Comparison of ENCODE assay signal across 8 cellular contexts in the genomic region with DNA sequence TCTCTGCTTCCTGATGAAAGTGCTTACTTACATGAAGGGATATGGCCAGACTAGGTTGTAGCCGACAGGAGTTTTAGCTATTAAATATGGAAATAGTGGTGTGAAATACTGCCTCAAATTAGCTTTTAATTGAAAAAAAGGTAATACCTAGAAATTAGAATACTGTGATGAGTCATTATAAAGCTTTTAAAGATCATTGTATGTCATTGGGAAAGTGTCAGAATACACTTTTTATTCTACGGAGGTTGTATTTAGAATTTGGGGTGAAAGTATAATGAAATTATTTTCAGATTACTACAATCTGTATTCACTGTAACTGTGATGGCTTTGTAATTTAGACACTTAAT. TPM values are rescaled to one million over a fixed set of nuclear protein-coding genes. Genes with fewer than 3 reads are reported as not detected.
DNase-seq lines count a peak whose midpoint lies in the region; ATAC-seq and TF ChIP-seq lines count a peak whose summit lies in the region.

No MANE protein-coding gene starts in this region.

- DNase-seq in AG04449 (ENCODE audit: low read depth, low spot score) (no peak), nucleus accumbens (lab: John Stamatoyannopoulos, UW) (no peak), RKO (ENCODE audit: low spot score) (no peak), GM13976 (ENCODE audit: low spot score) (no peak)
- DNase-seq in Jurkat, Clone E6-1 (ENCODE audit: low read depth, low spot score), result no peak
- DNase-seq in central memory CD8-positive, alpha-beta T cell (ENCODE audit: low spot score in 2 of 2), result no peak
- DNase-seq in naive thymus-derived CD4-positive, alpha-beta T cell, result no peak

- no peak overlapping the region for H3K27ac ChIP-seq in naive thymus-derived CD4-positive, alpha-beta T cell (ENCODE audit: low read depth, low read length)

- in situ Hi-C loops in GM13976 (cut with MboI; ENCODE audit: low sequenced_read_pairs, unreplicated experiment), result no loop called here

- H3K4me1 Mint-ChIP-seq in central memory CD8-positive, alpha-beta T cell, result peaks cover 30% of the 10 kb centered on the region
- peaks cover 21 to 51% (median 42%) of the 10 kb centered on the region in 7 donors for H3K4me1 Mint-ChIP-seq in naive thymus-derived CD4-positive, alpha-beta T cell

- no peaks in the 10 kb centered on the region for H3K27me3 Mint-ChIP-seq in central memory CD8-positive, alpha-beta T cell
- H3K27me3 Mint-ChIP-seq in naive thymus-derived CD4-positive, alpha-beta T cell, result no peaks in the 10 kb centered on the region

- H3K4me1 ChIP-seq in naive thymus-derived CD4-positive, alpha-beta T cell (ENCODE audit: control insufficient read depth in 2 of 2, insufficient read depth in 2 of 2, low read length in 2 of 2), result peaks cover 10 to 16% of the 10 kb centered on the region in 2 donors

- no peak for TF ChIP-seq CTCF in AG04449 (IDR thresholded peaks at IDR 0.05; ENCODE audit: insufficient read depth, low read length, missing control alignments)
- no peak for TF ChIP-seq CTCF in GM13976 (IDR thresholded peaks at IDR 0.05; ENCODE audit: borderline replicate concordance, control extremely low read depth, extremely low read depth, insufficient read depth, missing control alignments)

- POLR2A ChIA-PET in AG04449 (lab: Yijun Ruan, JAX), result no interaction called here
- POLR2A ChIA-PET in naive thymus-derived CD4-positive, alpha-beta T cell (lab: Charles Lee), result interaction anchor here (1.2 to 2.5 kb wide), 3 partner anchors 24 to 61 kb away, joined by 3 to 35 read pairs (median 4); partner anchors contain the start of gene PHF3

- no peaks in the 10 kb centered on the region for H3K9me3 ChIP-seq in naive thymus-derived CD4-positive, alpha-beta T cell (ENCODE audit: control insufficient read depth in 2 of 3, low read length in 3 of 3)

- H3K27ac Mint-ChIP-seq in central memory CD8-positive, alpha-beta T cell (ENCODE audit: low read depth), result peak overlapping the region; percentile 90
- H3K27ac Mint-ChIP-seq in naive thymus-derived CD4-positive, alpha-beta T cell, result peak overlapping the region in 8 of 9 donors; percentile 89 to 100 (median 97)

- H3K4me3 Mint-ChIP-seq in central memory CD8-positive, alpha-beta T cell, result peak overlapping the region; percentile 88
- peak overlapping the region; percentile 87 to 96 (median 94) for H3K4me3 Mint-ChIP-seq in naive thymus-derived CD4-positive, alpha-beta T cell

- intact Hi-C loops in naive thymus-derived CD4-positive, alpha-beta T cell (cut with micrococcal nuclease), result loop anchor here (5.0 kb wide), 2 partner anchors 67 to 113 kb away; no protein-coding TSS in a partner anchor

- no peaks in the 10 kb centered on the region for H3K27me3 ChIP-seq in naive thymus-derived CD4-positive, alpha-beta T cell (ENCODE audit: control insufficient read depth in 2 of 2, insufficient read depth in 2 of 2, low read length in 2 of 2)

- peaks cover 40% of the 10 kb centered on the region for H3K36me3 Mint-ChIP-seq in central memory CD8-positive, alpha-beta T cell (ENCODE audit: insufficient read depth)
- peaks cover 0 to 15% (median 11%) of the 10 kb centered on the region in 5 donors for H3K36me3 Mint-ChIP-seq in naive thymus-derived CD4-positive, alpha-beta T cell

- H3K9me3 Mint-ChIP-seq in central memory CD8-positive, alpha-beta T cell, result no peaks in the 10 kb centered on the region
- H3K9me3 Mint-ChIP-seq in naive thymus-derived CD4-positive, alpha-beta T cell, result peaks cover 0 to 5% (median 0%) of the 10 kb centered on the region in 11 donors

- CTCF ChIA-PET in AG04449 (lab: Yijun Ruan, JAX), result interaction anchor here (0.5 to 2.5 kb wide), 15 partner anchors 9 to 238 kb away, joined by 3 to 23 read pairs (median 4); no protein-coding TSS in a partner anchor
- CTCF ChIA-PET in naive thymus-derived CD4-positive, alpha-beta T cell (lab: Charles Lee), result interaction anchor here (0.7 to 2.1 kb wide), 8 partner anchors 9 to 140 kb away, joined by 3 to 15 read pairs (median 4); partner anchors contain the start of gene PHF3

- no peak for ATAC-seq in central memory CD8-positive, alpha-beta T cell (replicated peaks; ENCODE audit: extremely low read depth, poor library complexity, severe bottlenecking)
- no peak for ATAC-seq in naive thymus-derived CD4-positive, alpha-beta T cell
- no peak for ATAC-seq in GM19023 (IDR thresholded peaks at IDR 0.05; ENCODE audit: unreplicated experiment)

- peak overlapping the region; percentile 81 for H3K4me3 ChIP-seq in AG04449 (ENCODE audit: low read depth, low read length)
- peak overlapping the region; percentile 76 for H3K4me3 ChIP-seq in Jurkat, Clone E6-1 (ENCODE audit: low read length)
- H3K4me3 ChIP-seq in naive thymus-derived CD4-positive, alpha-beta T cell (ENCODE audit: low read length), result peak overlapping the region; percentile 81

- peaks cover 4 to 24% (median 7%) of the 10 kb centered on the region in 3 experiments for H3K36me3 ChIP-seq in naive thymus-derived CD4-positive, alpha-beta T cell (ENCODE audit: control insufficient read depth in 2 of 3, insufficient read depth in 3 of 3, low read length in 3 of 3)

RNA-seq across cellular contexts. Expression of gene PTP4A1, which starts 2.2 kb away (rescaled TPM):
- 56.7 TPM for polyA plus RNA-seq in Jurkat, Clone E6-1 (2012; ENCODE audit: insufficient read depth, insufficient read length)
- total RNA-seq in naive thymus-derived CD4-positive, alpha-beta T cell, result 100 to 1,000 TPM in 2 of 5 experiments, 10 to 100 TPM in 3; 26.4 to 165 (median 73.8) TPM
- polyA plus RNA-seq in naive thymus-derived CD4-positive, alpha-beta T cell, result 10 to 100 TPM; 37.9 to 47.5 TPM
